Comparison of ENCODE assay signal across 9 cellular contexts in genomic region chr6:158939255-158940170, GRCh38.
DNase-seq lines count a peak whose midpoint lies in the region; ATAC-seq and TF ChIP-seq lines count a peak whose summit lies in the region.
"Had no signal": no experiment of that assay in that cellular context is flagged by ENCODE, and none has a peak within 500 bp of the region (broad histone marks: within the 10 kb centered on the region; RNA-seq: fewer than 3 reads in every experiment).

No MANE protein-coding gene starts in this region.

- no peaks in the 10 kb centered on the region for H3K79me1 ChIP-seq in mesenchymal stem cell (replicated peaks; ENCODE audit: low read length, poor library complexity, severe bottlenecking)

- H3K4me1 ChIP-seq in ACC112 (ENCODE audit: control insufficient read depth, insufficient read depth, low read length, unreplicated experiment): peaks cover 6% of the 10 kb centered on the region
- H3K4me1 ChIP-seq in mesenchymal stem cell (ENCODE audit: control insufficient read depth, insufficient read depth, low read depth, low read length): peaks cover 3% of the 10 kb centered on the region

- no peaks in the 10 kb centered on the region for H3K9me3 ChIP-seq in mesenchymal stem cell (ENCODE audit: control insufficient read depth, low read length)

- no peak overlapping the region for H2BK12ac ChIP-seq in mesenchymal stem cell (ENCODE audit: low read length in 2 of 2)

- H3K36me3 ChIP-seq in ACC112 (ENCODE audit: insufficient read depth, low read length) (no peaks in the 10 kb centered on the region), H7 (replicated peaks; ENCODE audit: control insufficient read depth, insufficient read depth, low read length) (no peaks in the 10 kb centered on the region), brain microvascular endothelial cell (replicated peaks) (no peaks in the 10 kb centered on the region), mesenchymal stem cell (ENCODE audit: control insufficient read depth in 1 of 2, insufficient read depth in 2 of 2, low read depth in 1 of 2, low read length in 2 of 2) (no peaks in the 10 kb centered on the region)

- DNase-seq in H7 (peak; percentile 62), brain microvascular endothelial cell (no peak), mesenchymal stem cell (no peak), DMS153 treated with DMSO at 0.1 percent for 48 hours (lab: John Stamatoyannopoulos, UW; ENCODE audit: unreplicated experiment) (no peak), activated gamma-delta T cell (lab: John Stamatoyannopoulos, UW) (no peak)
- DNase-seq: KG1 had no signal

- no peak overlapping the region for H2BK15ac ChIP-seq in mesenchymal stem cell (ENCODE audit: low read depth, poor library complexity, severe bottlenecking)

- H3K27ac ChIP-seq in ACC112 (ENCODE audit: low read depth, low read length) (no peak overlapping the region), brain microvascular endothelial cell (no peak overlapping the region), mesenchymal stem cell (ENCODE audit: low read length, poor library complexity, severe bottlenecking) (no peak overlapping the region)

- no peak overlapping the region for H2BK5ac ChIP-seq in mesenchymal stem cell (ENCODE audit: low read depth, low read length, poor library complexity, severe bottlenecking)

- ATAC-seq in HG03159 (IDR thresholded peaks at IDR 0.05; ENCODE audit: unreplicated experiment): no peak
- ATAC-seq in GM18502 (IDR thresholded peaks at IDR 0.05; ENCODE audit: poor library complexity, unreplicated experiment): no peak

- peak overlapping the region in 1 of 2 experiments; percentile 30 for H3K18ac ChIP-seq in mesenchymal stem cell (ENCODE audit: low read depth in 1 of 2, low read length in 2 of 2)

- 56% methylated on average over 37 of the region's 37 CpGs for WGBS in mesenchymal stem cell

- H3K27me3 ChIP-seq in ACC112 (ENCODE audit: insufficient read depth, low read length) (no peaks in the 10 kb centered on the region), H7 (ENCODE audit: control insufficient read depth, insufficient read depth, low read length) (no peaks in the 10 kb centered on the region), brain microvascular endothelial cell (replicated peaks) (no peaks in the 10 kb centered on the region), mesenchymal stem cell (ENCODE audit: control insufficient read depth in 1 of 2, insufficient read depth in 1 of 2, low read length in 2 of 2) (peaks cover 0 to 14% of the 10 kb centered on the region in 2 experiments)

- in situ Hi-C loops in brain microvascular endothelial cell (cut with HindIII; ENCODE audit: low pct_ligation_motif_present, low sequenced_read_pairs): no loop called here

- H3K4ac ChIP-seq in mesenchymal stem cell (ENCODE audit: low read depth in 1 of 2, low read length in 2 of 2): no peak overlapping the region

- H4K8ac ChIP-seq in mesenchymal stem cell (ENCODE audit: low read length): no peak overlapping the region

- H2BK120ac ChIP-seq in mesenchymal stem cell (ENCODE audit: low read depth, low read length): no peak overlapping the region

- H2AFZ ChIP-seq in ACC112 (ENCODE audit: low read length, unreplicated experiment) (peak overlapping the region; percentile 22), mesenchymal stem cell (ENCODE audit: low read depth, low read length) (peak overlapping the region; percentile 42)

- H3K23ac ChIP-seq in mesenchymal stem cell (ENCODE audit: low read length in 2 of 2): no peak overlapping the region

- peak overlapping the region; percentile 36 for H3K9ac ChIP-seq in mesenchymal stem cell (ENCODE audit: low read length)

- H2AK5ac ChIP-seq in mesenchymal stem cell (ENCODE audit: low read length, severe bottlenecking): no peak overlapping the region

- peak overlapping the region in 1 of 2 experiments; percentile 48 for H3K14ac ChIP-seq in mesenchymal stem cell (ENCODE audit: low read length in 2 of 2)

- H3K4me2 ChIP-seq in mesenchymal stem cell (ENCODE audit: low read length, poor library complexity, severe bottlenecking): no peak overlapping the region

- H4K91ac ChIP-seq in mesenchymal stem cell (ENCODE audit: low read length): no peak overlapping the region

- TF ChIP-seq CTCF in brain microvascular endothelial cell (IDR thresholded peaks at IDR 0.05; ENCODE audit: low read depth, low read length, missing control alignments): no peak

- no peaks in the 10 kb centered on the region for H3K79me2 ChIP-seq in ACC112 (ENCODE audit: control insufficient read depth, insufficient read depth, low read length, unreplicated experiment)

- H3K4me3 ChIP-seq in ACC112 (ENCODE audit: low read depth, low read length) (peak overlapping the region; percentile 72), H7 (ENCODE audit: insufficient read depth, low read depth, low read length) (peak overlapping the region; percentile 37; the same call in 1 of the 2 replicates), brain microvascular endothelial cell (ENCODE audit: low read depth, low read length) (peak overlapping the region; percentile 42), mesenchymal stem cell (ENCODE audit: insufficient read depth in 1 of 2, low read depth in 1 of 2, low read length in 2 of 2) (peak overlapping the region; percentile 14 to 70)
